In the genomic region with DNA sequence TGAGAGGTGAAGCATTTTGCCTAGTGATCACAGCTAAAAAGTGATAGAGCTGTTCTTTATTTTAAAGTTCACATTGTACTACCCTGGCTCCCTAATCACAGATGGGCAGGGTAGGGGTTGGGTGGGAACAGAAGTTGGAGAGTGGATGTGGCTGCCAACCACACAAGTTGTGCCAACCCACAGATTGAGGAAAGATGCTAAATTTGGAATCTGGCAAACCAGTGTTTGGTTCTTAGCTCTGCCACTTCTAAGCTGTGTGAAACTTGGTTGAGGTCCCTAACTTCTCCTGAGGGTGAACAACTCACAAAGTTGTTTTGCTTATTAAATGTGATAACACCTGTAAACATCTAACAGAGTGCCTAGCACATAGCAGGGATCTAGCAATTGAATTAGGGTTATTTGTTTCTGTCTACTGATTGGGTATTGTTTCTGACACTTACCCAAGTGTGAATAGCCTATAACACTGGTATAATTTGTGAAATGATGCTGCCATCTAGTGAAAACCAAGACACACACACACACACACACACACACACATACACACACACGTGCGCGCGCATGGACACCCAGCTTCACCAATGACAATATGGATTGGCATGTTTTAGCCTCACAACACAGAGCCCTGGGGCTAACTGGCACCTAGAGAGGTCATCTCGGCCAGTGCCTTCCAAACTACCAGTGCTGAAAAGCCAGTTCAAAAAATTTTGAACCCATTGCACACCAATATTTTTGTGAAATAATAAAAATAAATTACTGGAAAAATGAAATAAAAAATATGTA, we compare ENCODE assay signal across 1 cellular context.
A peak's percentile ranks its signal among the peaks of the same experiment; 100 is the strongest.
TF ChIP-seq lines count a peak whose summit lies in the region.

No MANE protein-coding gene starts in this region.

TF ChIP-seq in K562, 482 proteins besides CTCF, POLR2A, EP300 and RAD21 (continued from another document):
- TF ChIP-seq, protein P1, sequence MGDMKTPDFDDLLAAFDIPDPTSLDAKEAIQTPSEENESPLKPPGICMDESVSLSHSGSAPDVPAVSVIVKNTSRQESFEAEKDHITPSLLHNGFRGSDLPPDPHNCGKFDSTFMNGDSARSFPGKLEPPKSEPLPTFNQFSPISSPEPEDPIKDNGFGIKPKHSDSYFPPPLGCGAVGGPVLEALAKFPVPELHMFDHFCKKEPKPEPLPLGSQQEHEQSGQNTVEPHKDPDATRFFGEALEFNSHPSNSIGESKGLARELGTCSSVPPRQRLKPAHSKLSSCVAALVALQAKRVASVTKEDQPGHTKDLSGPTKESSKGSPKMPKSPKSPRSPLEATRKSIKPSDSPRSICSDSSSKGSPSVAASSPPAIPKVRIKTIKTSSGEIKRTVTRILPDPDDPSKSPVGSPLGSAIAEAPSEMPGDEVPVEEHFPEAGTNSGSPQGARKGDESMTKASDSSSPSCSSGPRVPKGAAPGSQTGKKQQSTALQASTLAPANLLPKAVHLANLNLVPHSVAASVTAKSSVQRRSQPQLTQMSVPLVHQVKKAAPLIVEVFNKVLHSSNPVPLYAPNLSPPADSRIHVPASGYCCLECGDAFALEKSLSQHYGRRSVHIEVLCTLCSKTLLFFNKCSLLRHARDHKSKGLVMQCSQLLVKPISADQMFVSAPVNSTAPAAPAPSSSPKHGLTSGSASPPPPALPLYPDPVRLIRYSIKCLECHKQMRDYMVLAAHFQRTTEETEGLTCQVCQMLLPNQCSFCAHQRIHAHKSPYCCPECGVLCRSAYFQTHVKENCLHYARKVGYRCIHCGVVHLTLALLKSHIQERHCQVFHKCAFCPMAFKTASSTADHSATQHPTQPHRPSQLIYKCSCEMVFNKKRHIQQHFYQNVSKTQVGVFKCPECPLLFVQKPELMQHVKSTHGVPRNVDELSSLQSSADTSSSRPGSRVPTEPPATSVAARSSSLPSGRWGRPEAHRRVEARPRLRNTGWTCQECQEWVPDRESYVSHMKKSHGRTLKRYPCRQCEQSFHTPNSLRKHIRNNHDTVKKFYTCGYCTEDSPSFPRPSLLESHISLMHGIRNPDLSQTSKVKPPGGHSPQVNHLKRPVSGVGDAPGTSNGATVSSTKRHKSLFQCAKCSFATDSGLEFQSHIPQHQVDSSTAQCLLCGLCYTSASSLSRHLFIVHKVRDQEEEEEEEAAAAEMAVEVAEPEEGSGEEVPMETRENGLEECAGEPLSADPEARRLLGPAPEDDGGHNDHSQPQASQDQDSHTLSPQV (IDR thresholded peaks at IDR 0.05): no peak
- no peak for TF ChIP-seq ZC3H8 (IDR thresholded peaks at IDR 0.05)
- no peak for TF ChIP-seq CSDE1 (IDR thresholded peaks at IDR 0.05)
- no peak for TF ChIP-seq CREBBP (IDR thresholded peaks at IDR 0.05; ENCODE audit: low read depth, low read length)
- 0 out of 2 replicates have a peak, but pooled peaks have one; percentile 38 for TF ChIP-seq ARID1B (IDR thresholded peaks at IDR 0.05)
- peak; percentile 8 to 10; a peak in 1 of 4 replicates for TF ChIP-seq TRIM24 (IDR thresholded peaks at IDR 0.05)
- TF ChIP-seq SAFB (IDR thresholded peaks at IDR 0.05; ENCODE audit: borderline replicate concordance, low read depth, low read length): no peak
- TF ChIP-seq, protein P2, sequence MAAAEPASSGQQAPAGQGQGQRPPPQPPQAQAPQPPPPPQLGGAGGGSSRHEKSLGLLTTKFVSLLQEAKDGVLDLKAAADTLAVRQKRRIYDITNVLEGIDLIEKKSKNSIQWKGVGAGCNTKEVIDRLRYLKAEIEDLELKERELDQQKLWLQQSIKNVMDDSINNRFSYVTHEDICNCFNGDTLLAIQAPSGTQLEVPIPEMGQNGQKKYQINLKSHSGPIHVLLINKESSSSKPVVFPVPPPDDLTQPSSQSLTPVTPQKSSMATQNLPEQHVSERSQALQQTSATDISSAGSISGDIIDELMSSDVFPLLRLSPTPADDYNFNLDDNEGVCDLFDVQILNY (CRISPR knock-in tag; IDR thresholded peaks at IDR 0.05): no peak
- no peak for TF ChIP-seq ZNF431 (CRISPR knock-in tag; IDR thresholded peaks at IDR 0.05)
- TF ChIP-seq, protein P3, sequence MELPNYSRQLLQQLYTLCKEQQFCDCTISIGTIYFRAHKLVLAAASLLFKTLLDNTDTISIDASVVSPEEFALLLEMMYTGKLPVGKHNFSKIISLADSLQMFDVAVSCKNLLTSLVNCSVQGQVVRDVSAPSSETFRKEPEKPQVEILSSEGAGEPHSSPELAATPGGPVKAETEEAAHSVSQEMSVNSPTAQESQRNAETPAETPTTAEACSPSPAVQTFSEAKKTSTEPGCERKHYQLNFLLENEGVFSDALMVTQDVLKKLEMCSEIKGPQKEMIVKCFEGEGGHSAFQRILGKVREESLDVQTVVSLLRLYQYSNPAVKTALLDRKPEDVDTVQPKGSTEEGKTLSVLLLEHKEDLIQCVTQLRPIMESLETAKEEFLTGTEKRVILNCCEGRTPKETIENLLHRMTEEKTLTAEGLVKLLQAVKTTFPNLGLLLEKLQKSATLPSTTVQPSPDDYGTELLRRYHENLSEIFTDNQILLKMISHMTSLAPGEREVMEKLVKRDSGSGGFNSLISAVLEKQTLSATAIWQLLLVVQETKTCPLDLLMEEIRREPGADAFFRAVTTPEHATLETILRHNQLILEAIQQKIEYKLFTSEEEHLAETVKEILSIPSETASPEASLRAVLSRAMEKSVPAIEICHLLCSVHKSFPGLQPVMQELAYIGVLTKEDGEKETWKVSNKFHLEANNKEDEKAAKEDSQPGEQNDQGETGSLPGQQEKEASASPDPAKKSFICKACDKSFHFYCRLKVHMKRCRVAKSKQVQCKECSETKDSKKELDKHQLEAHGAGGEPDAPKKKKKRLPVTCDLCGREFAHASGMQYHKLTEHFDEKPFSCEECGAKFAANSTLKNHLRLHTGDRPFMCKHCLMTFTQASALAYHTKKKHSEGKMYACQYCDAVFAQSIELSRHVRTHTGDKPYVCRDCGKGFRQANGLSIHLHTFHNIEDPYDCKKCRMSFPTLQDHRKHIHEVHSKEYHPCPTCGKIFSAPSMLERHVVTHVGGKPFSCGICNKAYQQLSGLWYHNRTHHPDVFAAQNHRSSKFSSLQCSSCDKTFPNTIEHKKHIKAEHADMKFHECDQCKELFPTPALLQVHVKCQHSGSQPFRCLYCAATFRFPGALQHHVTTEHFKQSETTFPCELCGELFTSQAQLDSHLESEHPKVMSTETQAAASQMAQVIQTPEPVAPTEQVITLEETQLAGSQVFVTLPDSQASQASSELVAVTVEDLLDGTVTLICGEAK (IDR thresholded peaks at IDR 0.05): no peak
- TF ChIP-seq, protein P3 (CRISPR knock-in tag; IDR thresholded peaks at IDR 0.05): no peak
- TF ChIP-seq PYGO2 (tag; IDR thresholded peaks at IDR 0.05): no peak
- no peak for TF ChIP-seq MCM5 (IDR thresholded peaks at IDR 0.05; ENCODE audit: low read depth)
- TF ChIP-seq PURB (CRISPR knock-in tag; IDR thresholded peaks at IDR 0.05; ENCODE audit: low read depth): no peak
- no peak for TF ChIP-seq ZNF57 (CRISPR knock-in tag; IDR thresholded peaks at IDR 0.05)
- TF ChIP-seq, protein P4, sequence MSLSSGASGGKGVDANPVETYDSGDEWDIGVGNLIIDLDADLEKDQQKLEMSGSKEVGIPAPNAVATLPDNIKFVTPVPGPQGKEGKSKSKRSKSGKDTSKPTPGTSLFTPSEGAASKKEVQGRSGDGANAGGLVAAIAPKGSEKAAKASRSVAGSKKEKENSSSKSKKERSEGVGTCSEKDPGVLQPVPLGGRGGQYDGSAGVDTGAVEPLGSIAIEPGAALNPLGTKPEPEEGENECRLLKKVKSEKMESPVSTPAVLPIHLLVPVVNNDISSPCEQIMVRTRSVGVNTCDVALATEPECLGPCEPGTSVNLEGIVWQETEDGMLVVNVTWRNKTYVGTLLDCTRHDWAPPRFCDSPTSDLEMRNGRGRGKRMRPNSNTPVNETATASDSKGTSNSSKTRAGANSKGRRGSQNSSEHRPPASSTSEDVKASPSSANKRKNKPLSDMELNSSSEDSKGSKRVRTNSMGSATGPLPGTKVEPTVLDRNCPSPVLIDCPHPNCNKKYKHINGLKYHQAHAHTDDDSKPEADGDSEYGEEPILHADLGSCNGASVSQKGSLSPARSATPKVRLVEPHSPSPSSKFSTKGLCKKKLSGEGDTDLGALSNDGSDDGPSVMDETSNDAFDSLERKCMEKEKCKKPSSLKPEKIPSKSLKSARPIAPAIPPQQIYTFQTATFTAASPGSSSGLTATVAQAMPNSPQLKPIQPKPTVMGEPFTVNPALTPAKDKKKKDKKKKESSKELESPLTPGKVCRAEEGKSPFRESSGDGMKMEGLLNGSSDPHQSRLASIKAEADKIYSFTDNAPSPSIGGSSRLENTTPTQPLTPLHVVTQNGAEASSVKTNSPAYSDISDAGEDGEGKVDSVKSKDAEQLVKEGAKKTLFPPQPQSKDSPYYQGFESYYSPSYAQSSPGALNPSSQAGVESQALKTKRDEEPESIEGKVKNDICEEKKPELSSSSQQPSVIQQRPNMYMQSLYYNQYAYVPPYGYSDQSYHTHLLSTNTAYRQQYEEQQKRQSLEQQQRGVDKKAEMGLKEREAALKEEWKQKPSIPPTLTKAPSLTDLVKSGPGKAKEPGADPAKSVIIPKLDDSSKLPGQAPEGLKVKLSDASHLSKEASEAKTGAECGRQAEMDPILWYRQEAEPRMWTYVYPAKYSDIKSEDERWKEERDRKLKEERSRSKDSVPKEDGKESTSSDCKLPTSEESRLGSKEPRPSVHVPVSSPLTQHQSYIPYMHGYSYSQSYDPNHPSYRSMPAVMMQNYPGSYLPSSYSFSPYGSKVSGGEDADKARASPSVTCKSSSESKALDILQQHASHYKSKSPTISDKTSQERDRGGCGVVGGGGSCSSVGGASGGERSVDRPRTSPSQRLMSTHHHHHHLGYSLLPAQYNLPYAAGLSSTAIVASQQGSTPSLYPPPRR (CRISPR knock-in tag; IDR thresholded peaks at IDR 0.05; ENCODE audit: borderline replicate concordance): no peak
- TF ChIP-seq CHCHD3 (CRISPR knock-in tag; IDR thresholded peaks at IDR 0.05): no peak
- no peak for TF ChIP-seq TAF1 (IDR thresholded peaks at IDR 0.05; ENCODE audit: control insufficient read depth, extremely low read depth, insufficient read depth, low read length, severe bottlenecking)
- no peak for TF ChIP-seq SMAD4 (CRISPR knock-in tag; conservative IDR thresholded peaks at IDR 0.05)
- no peak for TF ChIP-seq RBM15 (IDR thresholded peaks at IDR 0.05; ENCODE audit: insufficient read depth, low read length)
- no peak for TF ChIP-seq SOX6 (IDR thresholded peaks at IDR 0.05)
- TF ChIP-seq ATF7 (IDR thresholded peaks at IDR 0.05): no peak
- TF ChIP-seq ZNF507 (tag; conservative IDR thresholded peaks at IDR 0.05): no peak
- no peak for TF ChIP-seq C11orf30 (IDR thresholded peaks at IDR 0.05; ENCODE audit: low read depth)
- 0 out of 2 replicates have a peak, but pooled peaks have one; percentile 16 for TF ChIP-seq NFIC (IDR thresholded peaks at IDR 0.05)
- TF ChIP-seq HDGF (IDR thresholded peaks at IDR 0.05): no peak
- no peak for TF ChIP-seq IFI16 (CRISPR knock-in tag; IDR thresholded peaks at IDR 0.05)
- TF ChIP-seq ILK (tag; IDR thresholded peaks at IDR 0.05; ENCODE audit: borderline replicate concordance, low read depth): no peak
- TF ChIP-seq SMARCA5 (IDR thresholded peaks at IDR 0.05): no peak
- no peak for TF ChIP-seq ZNF766 (CRISPR knock-in tag; conservative IDR thresholded peaks at IDR 0.05)
- TF ChIP-seq MCM2 (IDR thresholded peaks at IDR 0.05; ENCODE audit: low read depth): no peak
- no peak for TF ChIP-seq CAMTA2 (CRISPR knock-in tag; conservative IDR thresholded peaks at IDR 0.05)
